ENCODE assay signal across 13 cellular contexts in the genomic region with DNA sequence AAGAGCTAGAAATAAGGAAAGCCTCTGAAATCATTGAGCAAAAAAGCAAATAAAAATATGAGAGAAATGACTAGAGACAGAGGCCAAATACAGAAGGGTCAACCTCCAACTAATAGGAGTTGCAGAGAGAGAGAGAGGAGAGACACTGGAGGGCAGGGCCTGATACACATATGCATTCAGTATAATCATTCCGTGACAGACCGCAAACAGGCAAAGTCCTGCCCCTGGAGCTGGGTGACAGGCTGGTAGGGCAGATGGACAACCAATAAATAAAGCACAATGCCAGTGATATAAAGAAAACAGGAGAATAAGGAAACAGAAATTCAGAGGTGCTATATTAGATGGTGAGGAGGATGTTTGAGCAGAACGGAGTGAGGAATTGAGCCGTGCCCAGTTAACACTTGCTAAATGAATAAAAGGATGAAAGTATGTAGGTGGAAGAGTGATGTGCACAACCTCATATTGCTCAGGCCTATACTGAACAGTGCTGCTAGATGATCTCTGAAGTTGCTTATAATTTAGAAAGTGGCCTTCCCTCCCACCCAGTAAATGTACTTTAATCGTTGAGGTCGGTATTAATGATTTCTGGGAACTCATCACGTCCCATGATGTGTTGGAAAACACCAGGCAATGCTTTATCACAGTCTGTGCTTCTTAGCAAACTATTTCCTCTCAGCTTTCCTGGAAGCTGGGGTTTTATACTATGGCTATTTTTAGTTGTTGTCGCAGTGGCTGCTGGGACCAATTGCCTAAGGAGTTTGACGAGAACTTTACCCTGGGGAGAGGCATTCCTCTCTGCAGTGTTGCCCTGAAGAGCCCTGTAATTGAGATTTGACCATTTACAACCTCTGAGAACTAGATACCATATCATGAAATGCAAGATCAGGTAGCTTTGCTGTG. TPM values are rescaled to one million over a fixed set of nuclear protein-coding genes. Genes with fewer than 3 reads are reported as not detected.
DNase-seq lines count a peak whose midpoint lies in the region; ATAC-seq, FAIRE-seq and TF ChIP-seq lines count a peak whose summit lies in the region.
"Had no signal": no experiment of that assay in that cellular context is flagged by ENCODE, and none has a peak within 500 bp of the region (broad histone marks: within the 10 kb centered on the region; RNA-seq: fewer than 3 reads in every experiment).

No MANE protein-coding gene starts in this region.

- intact Hi-C loops in HepG2 (cut with micrococcal nuclease; ENCODE audit: unreplicated experiment) (no loop called here), vagina (cut with DNase I) (no loop called here), posterior vena cava (cut with DNase I) (no loop called here)

- no peaks in the 10 kb centered on the region for H3K9me3 ChIP-seq in liver (ENCODE audit: control insufficient read depth in 4 of 4, low read length in 3 of 4)
- H3K9me3 ChIP-seq in HepG2 (ENCODE audit: low read length), result no peaks in the 10 kb centered on the region; the same call in 1 of the 2 replicates
- no peaks in the 10 kb centered on the region for H3K9me3 ChIP-seq in vagina

- in situ Hi-C loops in HepG2 (cut with HindIII; ENCODE audit: extremely low pct_ligation_motif_present, low pct_unique_long_range_greater_than_20kb), result no loop called here

- H3K4me3 ChIP-seq in liver (ENCODE audit: low read depth in 1 of 3, low read length in 3 of 3), result no peak overlapping the region
- H3K4me3 ChIP-seq in HepG2 (replicated peaks in 1 of 3; ENCODE audit: insufficient read depth in 1 of 3, low read depth in 2 of 3, low read length in 3 of 3), result no peak overlapping the region
- no peak overlapping the region for H3K4me3 ChIP-seq in fibroblast of pulmonary artery (replicated peaks; ENCODE audit: low read depth, low read length)
- no peak overlapping the region for H3K4me3 ChIP-seq in vagina

- H4K20me1 ChIP-seq in HepG2 (ENCODE audit: insufficient read depth, low read length), result no peaks in the 10 kb centered on the region

- peaks cover 0 to 13% (median 5%) of the 10 kb centered on the region in 4 donors for H3K4me1 ChIP-seq in liver (ENCODE audit: control insufficient read depth in 4 of 4, insufficient read depth in 4 of 4, low read length in 3 of 4)
- no peaks in the 10 kb centered on the region for H3K4me1 ChIP-seq in HepG2 (ENCODE audit: insufficient read depth, low read length)
- peaks cover 19% of the 10 kb centered on the region for H3K4me1 ChIP-seq in vagina

- no TSS peak for BruUV-seq in HepG2 (replicated peaks; lab: Mats Ljungman, UMichigan)

- H3K27ac ChIP-seq in liver (ENCODE audit: low read depth in 1 of 2, low read length in 2 of 2), result peak overlapping the region; percentile 42 to 55
- no peak overlapping the region for H3K27ac ChIP-seq in HepG2 (ENCODE audit: extremely low read length, insufficient read depth, low read length)
- H3K27ac ChIP-seq in vagina, result peak overlapping the region; percentile 57

- no peak overlapping the region for H3K4me2 ChIP-seq in HepG2 (ENCODE audit: low read depth, low read length)

- TF ChIP-seq EP300 in HepG2 (IDR thresholded peaks at IDR 0.05; ENCODE audit: low read depth in 2 of 2, low read length in 2 of 2), result no peak
- TF ChIP-seq EP300 in HepG2 (CRISPR knock-in tag; IDR thresholded peaks at IDR 0.05; ENCODE audit: borderline replicate concordance), result no peak

- FAIRE-seq in HepG2 (lab: Jason Lieb, UNC), result no peak

- ATAC-seq in HepG2 (no peak), omental fat pad (ENCODE audit: low FRiP score) (peak; percentile 43)
- ATAC-seq: stimulated activated memory B cell treated with anti-CD40 and anti-IgM and Interleukin-4, amounts not matched to agents 10 μg/mL and 1 μg/mL and 100 μg/mL, for 72 hours had no signal

- 46% methylated on average over 9 of the region's 9 CpGs for WGBS in liver
- WGBS in HepG2 (ENCODE audit: low lambda C conversion rate), result 23% methylated on average over 9 of the region's 9 CpGs

- H3K79me2 ChIP-seq in HepG2 (ENCODE audit: insufficient read depth, low read length), result no peaks in the 10 kb centered on the region

- DNase-seq in HepG2 (ENCODE audit: low spot score), result no peak
- peak; percentile 27 for DNase-seq in fibroblast of pulmonary artery (ENCODE audit: low read depth)
- DNase-seq in omental fat pad (ENCODE audit: low spot score), result no peak
- no peak for DNase-seq in vagina (ENCODE audit: extremely low spot score in 2 of 2)
- no peak for DNase-seq in NCI-H2107 treated with DMSO at 0.1 percent for 48 hours (lab: John Stamatoyannopoulos, UW; ENCODE audit: unreplicated experiment)
- DNase-seq in posterior vena cava (ENCODE audit: low spot score), result no peak
- DNase-seq in DMS 273 (lab: John Stamatoyannopoulos, UW; ENCODE audit: unreplicated experiment), result no peak
- DNase-seq: IMR-90, midbrain, NCI-H2081 treated with DMSO at 0.1 percent for 48 hours, T-helper 9 cell had no signal

- no peak overlapping the region for H2AFZ ChIP-seq in HepG2 (ENCODE audit: low read length)

- H3K27me3 ChIP-seq in liver (ENCODE audit: control insufficient read depth in 4 of 4, insufficient read depth in 4 of 4, low read length in 3 of 4) (no peaks in the 10 kb centered on the region), HepG2 (ENCODE audit: control insufficient read depth in 1 of 2, insufficient read depth in 2 of 2, low read length in 2 of 2) (no peaks in the 10 kb centered on the region; a peak in 1 of 5 replicates), vagina (no peaks in the 10 kb centered on the region)

- TF ChIP-seq POLR2A in HepG2 (IDR thresholded peaks at IDR 0.05; ENCODE audit: insufficient read depth in 1 of 2, low read depth in 2 of 2, low read length in 2 of 2) (no peak), vagina (IDR thresholded peaks at IDR 0.05) (no peak)

- POLR2A ChIA-PET in HepG2 (lab: Yijun Ruan, JAX), result no interaction called here

- H3K36me3 ChIP-seq in liver (ENCODE audit: control insufficient read depth in 4 of 4, insufficient read depth in 3 of 4, low read depth in 1 of 4, low read length in 3 of 4) (no peaks in the 10 kb centered on the region), HepG2 (replicated peaks in 1 of 2; ENCODE audit: control insufficient read depth in 1 of 2, insufficient read depth in 2 of 2, low read length in 2 of 2) (no peaks in the 10 kb centered on the region), vagina (no peaks in the 10 kb centered on the region)

- H3K9ac ChIP-seq in liver (ENCODE audit: low read depth in 1 of 2, low read length in 2 of 2), result no peak overlapping the region
- H3K9ac ChIP-seq in HepG2 (ENCODE audit: insufficient read depth, low read depth, low read length), result no peak overlapping the region

- no peak for TF ChIP-seq CTCF in liver (IDR thresholded peaks at IDR 0.05; ENCODE audit: low read depth, low read length, missing input control)
- TF ChIP-seq CTCF in HepG2 (CRISPR knock-in tag; IDR thresholded peaks at IDR 0.05), result no peak
- TF ChIP-seq CTCF in fibroblast of pulmonary artery (IDR thresholded peaks at IDR 0.05; ENCODE audit: low read length, missing control alignments), result no peak
- no peak for TF ChIP-seq CTCF in omental fat pad (IDR thresholded peaks at IDR 0.05)
- no peak for TF ChIP-seq CTCF in vagina (IDR thresholded peaks at IDR 0.05)

- TF ChIP-seq RAD21 in liver (IDR thresholded peaks at IDR 0.05) (peak in 1 of 2 donors; percentile 35), HepG2 (CRISPR knock-in tag; IDR thresholded peaks at IDR 0.05) (no peak)

- CTCF ChIA-PET in HepG2 (lab: Yijun Ruan, JAX; ENCODE audit: low intra/inter-chr PET ratio, low total read pairs), result no interaction called here

TF ChIP-seq in liver, 16 proteins besides CTCF, POLR2A, EP300 and RAD21 (continues in another document):
- TF ChIP-seq SP1 (IDR thresholded peaks at IDR 0.05), result peak; percentile 91

TF ChIP-seq in HepG2, 621 proteins besides CTCF, POLR2A, EP300 and RAD21 (continues in another document):
- TF ChIP-seq ZUFSP (CRISPR knock-in tag; IDR thresholded peaks at IDR 0.05; ENCODE audit: borderline replicate concordance) (no peak), PCBP1 (IDR thresholded peaks at IDR 0.05; ENCODE audit: borderline replicate concordance, low read depth, low read length) (no peak)

RNA-seq across cellular contexts. Expression of gene CLIC5, which starts 37.6 kb away (rescaled TPM):
- total RNA-seq in liver (under 1 TPM; 0.05 to 0.33 TPM), HepG2 (2016; rRNA removed; fragmentation: Illumina TruSeq; extraction: Trizol) (not detected in 2 replicates), omental fat pad (10 to 100 TPM in 3 of 4 donors, 1 to 10 TPM in 1; 9.4 to 56.0 (median 21.5) TPM), vagina (3.4 TPM), posterior vena cava (1 to 10 TPM; 7.6 to 9.4 TPM)
- polyA plus RNA-seq in liver (under 1 TPM; 0.09 to 0.18 TPM), HepG2 (2011; rRNA removed) (not detected in 2 replicates)
- not detected in 2 replicates for total RNA-seq in HepG2 (2016; cell fraction: cytosol; rRNA removed; fragmentation: Illumina TruSeq; extraction: Trizol; ENCODE audit: low read depth)
- total RNA-seq in HepG2 (2016; cell fraction: insoluble cytoplasmic fraction; rRNA removed; fragmentation: Illumina TruSeq; extraction: Trizol), result not detected in 2 replicates
- not detected in 2 replicates for total RNA-seq in HepG2 (2016; cell fraction: membrane; rRNA removed; fragmentation: Illumina TruSeq; extraction: Trizol)
- not detected in 2 replicates for total RNA-seq in HepG2 (2016; cell fraction: nucleus; rRNA removed; fragmentation: Illumina TruSeq; extraction: Trizol)
- polyA plus RNA-seq in HepG2 (2011; cell fraction: cytosol; rRNA removed), result not detected in 2 replicates
- not detected in 2 replicates for polyA plus RNA-seq in HepG2 (2011; cell fraction: nucleus; rRNA removed)
- not detected in 2 replicates for polyA plus RNA-seq in HepG2 (2012)
- polyA plus RNA-seq in HepG2 (2016; cell fraction: cytosol; fragmentation: Illumina TruSeq; extraction: Trizol; ENCODE audit: low read depth), result not detected in 2 replicates
- polyA plus RNA-seq in HepG2 (2016; cell fraction: insoluble cytoplasmic fraction; fragmentation: Illumina TruSeq; extraction: Trizol; ENCODE audit: low read depth), result not detected in 2 replicates
- not detected in 2 replicates for polyA plus RNA-seq in HepG2 (2016; cell fraction: membrane; fragmentation: Illumina TruSeq; extraction: Trizol; ENCODE audit: low read depth)
- polyA plus RNA-seq in HepG2 (2016; cell fraction: nucleus; fragmentation: Illumina TruSeq; extraction: Trizol; ENCODE audit: insufficient read depth, low read depth), result not detected in 2 replicates
- 2.3 TPM in 1 of 2 replicates, not detected in the other for polyA minus RNA-seq in HepG2 (2011; rRNA and poly(A)+ RNA removed; ENCODE audit: low replicate concordance)
- not detected in 2 replicates for polyA minus RNA-seq in HepG2 (2011; cell fraction: cytosol; rRNA and poly(A)+ RNA removed)
- polyA minus RNA-seq in HepG2 (2011; cell fraction: nucleus; rRNA and poly(A)+ RNA removed), result not detected in 2 replicates
- total RNA-seq: IMR-90 had no signal
- polyA plus RNA-seq: IMR-90 had no signal
